Comparison of ENCODE assay signal across 10 cellular contexts in the genomic region with DNA sequence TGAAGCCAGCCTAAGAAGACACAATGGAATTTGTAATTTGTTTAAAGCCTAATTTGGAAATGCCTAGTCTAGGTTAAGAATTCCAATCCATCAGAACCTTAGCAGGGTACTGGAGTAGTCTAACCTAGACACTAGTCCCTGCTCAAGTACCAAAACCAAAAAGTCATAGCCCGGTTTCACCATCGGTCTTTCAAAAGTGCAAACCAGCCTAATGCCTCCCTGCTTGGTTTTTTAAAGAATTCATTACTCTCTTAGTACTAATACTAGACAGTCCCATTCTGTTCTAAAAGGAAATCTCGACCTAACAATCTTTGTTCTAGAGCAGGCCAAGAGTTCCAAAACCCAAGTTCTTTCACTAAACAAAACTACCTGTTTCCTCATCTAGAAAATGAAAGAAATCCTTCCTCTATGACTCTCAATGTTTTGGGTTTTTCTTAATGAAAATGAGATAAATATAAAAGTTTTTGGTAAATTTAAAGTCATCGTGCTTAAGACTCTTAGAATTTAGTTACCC. TPM values are rescaled to one million over a fixed set of nuclear protein-coding genes. Genes with fewer than 3 reads are reported as not detected.
A peak's percentile ranks its signal among the peaks of the same experiment; 100 is the strongest.
DNase-seq lines count a peak whose midpoint lies in the region; ATAC-seq lines count a peak whose summit lies in the region.
"Had no signal": no experiment of that assay in that cellular context is flagged by ENCODE, and none has a peak within 500 bp of the region (broad histone marks: within the 10 kb centered on the region; RNA-seq: fewer than 3 reads in every experiment).

No MANE protein-coding gene starts in this region.

- H3K27me3 ChIP-seq in iPS-18a (ENCODE audit: control insufficient read depth, insufficient read depth, low read length) = no peaks in the 10 kb centered on the region

- H3K27ac ChIP-seq in iPS-18a (ENCODE audit: low read length) = no peak overlapping the region

- H3K9me3 Mint-ChIP-seq in activated CD4-positive, alpha-beta T cell treated with anti-CD3 and anti-CD28 coated beads, Interleukin-2, amount 10 ng/mL, durations not matched to agents 7 days and 5 days = no peaks in the 10 kb centered on the region
- H3K9me3 Mint-ChIP-seq in activated T-helper 17 cell treated with anti-CD3 and anti-CD28 coated beads, Interleukin-2, amount 50 U/mL, for 72 hours = no peaks in the 10 kb centered on the region
- H3K9me3 Mint-ChIP-seq in stimulated activated naive B cell treated with anti-CD40 and anti-IgM and Interleukin-4, amounts not matched to agents 10 μg/mL and 1 μg/mL and 100 μg/mL, for 72 hours = no peaks in the 10 kb centered on the region

- no peaks in the 10 kb centered on the region for H3K9me3 ChIP-seq in iPS-18a (ENCODE audit: control insufficient read depth, low read depth, low read length)

- no peaks in the 10 kb centered on the region for H3K27me3 Mint-ChIP-seq in activated CD4-positive, alpha-beta T cell treated with anti-CD3 and anti-CD28 coated beads, Interleukin-2, amount 10 ng/mL, durations not matched to agents 7 days and 5 days
- no peaks in the 10 kb centered on the region for H3K27me3 Mint-ChIP-seq in activated T-helper 17 cell treated with anti-CD3 and anti-CD28 coated beads, Interleukin-2, amount 50 U/mL, for 72 hours
- no peaks in the 10 kb centered on the region for H3K27me3 Mint-ChIP-seq in stimulated activated naive B cell treated with anti-CD40 and anti-IgM and Interleukin-4, amounts not matched to agents 10 μg/mL and 1 μg/mL and 100 μg/mL, for 72 hours

- peak overlapping the region; percentile 100 for H3K4me3 ChIP-seq in iPS-18a (ENCODE audit: low read length)

- peaks cover 19% of the 10 kb centered on the region for H3K36me3 ChIP-seq in iPS-18a (ENCODE audit: control insufficient read depth, low read depth, low read length)

- POLR2A ChIA-PET in activated CD4-positive, alpha-beta T cell treated with anti-CD3 and anti-CD28 coated beads, Interleukin-2, amount 10 ng/mL, durations not matched to agents 7 days and 5 days (lab: Charles Lee) = no interaction called here

- peaks cover 27% of the 10 kb centered on the region for H3K36me3 Mint-ChIP-seq in activated CD4-positive, alpha-beta T cell treated with anti-CD3 and anti-CD28 coated beads, Interleukin-2, amount 10 ng/mL, durations not matched to agents 7 days and 5 days (ENCODE audit: low read depth)
- peaks cover 74% of the 10 kb centered on the region for H3K36me3 Mint-ChIP-seq in activated T-helper 17 cell treated with anti-CD3 and anti-CD28 coated beads, Interleukin-2, amount 50 U/mL, for 72 hours (ENCODE audit: low read depth)
- peaks cover 31 to 36% of the 10 kb centered on the region in 2 donors for H3K36me3 Mint-ChIP-seq in stimulated activated naive B cell treated with anti-CD40 and anti-IgM and Interleukin-4, amounts not matched to agents 10 μg/mL and 1 μg/mL and 100 μg/mL, for 72 hours

- H3K27ac Mint-ChIP-seq in activated CD4-positive, alpha-beta T cell treated with anti-CD3 and anti-CD28 coated beads, Interleukin-2, amount 10 ng/mL, durations not matched to agents 7 days and 5 days = peak overlapping the region; percentile 65
- H3K27ac Mint-ChIP-seq in activated T-helper 17 cell treated with anti-CD3 and anti-CD28 coated beads, Interleukin-2, amount 50 U/mL, for 72 hours = peak overlapping the region; percentile 98
- H3K27ac Mint-ChIP-seq in stimulated activated naive B cell treated with anti-CD40 and anti-IgM and Interleukin-4, amounts not matched to agents 10 μg/mL and 1 μg/mL and 100 μg/mL, for 72 hours = no peak overlapping the region

- H3K4me1 Mint-ChIP-seq in activated CD4-positive, alpha-beta T cell treated with anti-CD3 and anti-CD28 coated beads, Interleukin-2, amount 10 ng/mL, durations not matched to agents 7 days and 5 days = peaks cover 42% of the 10 kb centered on the region
- H3K4me1 Mint-ChIP-seq in activated T-helper 17 cell treated with anti-CD3 and anti-CD28 coated beads, Interleukin-2, amount 50 U/mL, for 72 hours = peaks cover 15% of the 10 kb centered on the region
- H3K4me1 Mint-ChIP-seq in stimulated activated naive B cell treated with anti-CD40 and anti-IgM and Interleukin-4, amounts not matched to agents 10 μg/mL and 1 μg/mL and 100 μg/mL, for 72 hours = peaks cover 10 to 38% of the 10 kb centered on the region in 2 donors

- no peak for ATAC-seq in activated T-helper 17 cell treated with anti-CD3 and anti-CD28 coated beads, Interleukin-2, amount 50 U/mL, for 72 hours (replicated peaks)
- ATAC-seq in stimulated activated naive B cell treated with anti-CD40 and anti-IgM and Interleukin-4, amounts not matched to agents 10 μg/mL and 1 μg/mL and 100 μg/mL, for 72 hours (replicated peaks) = no peak

- no peaks in the 10 kb centered on the region for H3K4me1 ChIP-seq in iPS-18a (ENCODE audit: control insufficient read depth, low read depth, low read length)

- H3K9ac ChIP-seq in iPS-18a (ENCODE audit: low read length) = peak overlapping the region; percentile 100

- DNase-seq in activated CD4-positive, alpha-beta T cell treated with anti-CD3 and anti-CD28 coated beads, Interleukin-2, amount 10 ng/mL, durations not matched to agents 7 days and 5 days = no peak
- DNase-seq in activated CD4-positive, alpha-beta T cell treated with anti-CD3 and anti-CD28 coated beads, Interleukin-2, amount 50 U/mL, for 4 hours = no peak
- DNase-seq in stimulated activated naive B cell treated with anti-CD40 and anti-IgM and Interleukin-4, amounts not matched to agents 10 μg/mL and 1 μg/mL and 100 μg/mL, for 72 hours = no peak
- DNase-seq in NCI-H2081 (lab: John Stamatoyannopoulos, UW) (no peak), hippocampal formation (lab: John Stamatoyannopoulos, UW) (no peak), putamen (ENCODE audit: low spot score) (no peak)
- DNase-seq: C1 segment of cervical spinal cord, NCI-H524 treated with DMSO at 0.1 percent for 48 hours had no signal

- CTCF ChIA-PET in activated CD4-positive, alpha-beta T cell treated with anti-CD3 and anti-CD28 coated beads, Interleukin-2, amount 10 ng/mL, durations not matched to agents 7 days and 5 days (lab: Charles Lee) = no interaction called here

- peak overlapping the region; percentile 99 for H3K4me3 Mint-ChIP-seq in activated CD4-positive, alpha-beta T cell treated with anti-CD3 and anti-CD28 coated beads, Interleukin-2, amount 10 ng/mL, durations not matched to agents 7 days and 5 days
- H3K4me3 Mint-ChIP-seq in activated T-helper 17 cell treated with anti-CD3 and anti-CD28 coated beads, Interleukin-2, amount 50 U/mL, for 72 hours = peak overlapping the region; percentile 96
- peak overlapping the region; percentile 94 to 99 for H3K4me3 Mint-ChIP-seq in stimulated activated naive B cell treated with anti-CD40 and anti-IgM and Interleukin-4, amounts not matched to agents 10 μg/mL and 1 μg/mL and 100 μg/mL, for 72 hours

RNA-seq across cellular contexts. Expression of gene PUM1, which starts 2.6 kb away (rescaled TPM):
- total RNA-seq in activated CD4-positive, alpha-beta T cell treated with anti-CD3 and anti-CD28 coated beads, Interleukin-2, amount 10 ng/mL, durations not matched to agents 7 days and 5 days = 100 to 1,000 TPM in 1 of 2 experiments, 10 to 100 TPM in 1; 99.3 to 102 TPM
- 100 to 1,000 TPM; 109 to 114 TPM for total RNA-seq in activated T-helper 17 cell treated with anti-CD3 and anti-CD28 coated beads, Interleukin-2, amount 50 U/mL, for 72 hours
